In genomic region chr5:77907786-77908185, GRCh38 we compare ENCODE assay signal across 29 cellular contexts.
"Had no signal": no experiment of that assay in that cellular context is flagged by ENCODE, and none has a peak within 500 bp of the region (broad histone marks: within the 10 kb centered on the region; RNA-seq: fewer than 3 reads in every experiment).

No MANE protein-coding gene starts in this region.

- ATAC-seq: stimulated activated effector memory CD8-positive, alpha-beta T cell treated with anti-CD3 and anti-CD28 coated beads, Interleukin-12 subunit alpha, Interleukin-12 subunit beta, amount 100 ng/mL, for 72 hours; stimulated activated memory B cell treated with anti-CD40 and anti-IgM and Interleukin-4, amounts not matched to agents 10 μg/mL and 1 μg/mL and 100 μg/mL, for 72 hours; stimulated activated naive B cell treated with anti-CD40 and anti-IgM and Interleukin-4, amounts not matched to agents 10 μg/mL and 1 μg/mL and 100 μg/mL, for 72 hours; stimulated activated naive CD8-positive, alpha-beta T cell treated with anti-CD3 and anti-CD28 coated beads, Interleukin-15, amount 100 ng/mL, for 72 hours; stimulated activated naive CD8-positive, alpha-beta T cell treated with anti-CD3 and anti-CD28 coated beads, Interleukin-15, Interleukin-2, amounts not matched to agents 100 U/mL and 50 U/mL, for 24 hours; upper lobe of right lung had no signal

- H3K27ac Mint-ChIP-seq: stimulated activated effector memory CD8-positive, alpha-beta T cell treated with anti-CD3 and anti-CD28 coated beads, Interleukin-12 subunit alpha, Interleukin-12 subunit beta, amount 100 ng/mL, for 72 hours; stimulated activated memory B cell treated with anti-CD40 and anti-IgM and Interleukin-4, amounts not matched to agents 10 μg/mL and 1 μg/mL and 100 μg/mL, for 72 hours; stimulated activated naive B cell treated with anti-CD40 and anti-IgM and Interleukin-4, amounts not matched to agents 10 μg/mL and 1 μg/mL and 100 μg/mL, for 72 hours; stimulated activated naive CD8-positive, alpha-beta T cell treated with anti-CD3 and anti-CD28 coated beads, Interleukin-15, amount 100 ng/mL, for 72 hours; stimulated activated naive CD8-positive, alpha-beta T cell treated with anti-CD3 and anti-CD28 coated beads, Interleukin-15, Interleukin-2, amounts not matched to agents 100 ng/mL and 50 ng/mL, for 24 hours; type B pancreatic cell had no signal

- H3K36me3 ChIP-seq: stomach, suprapubic skin, thoracic aorta, thyroid gland, tibial artery, tibial nerve, transverse colon, upper lobe of left lung, upper lobe of right lung, uterus, vagina had no signal

- H3K36me3 Mint-ChIP-seq: stimulated activated effector memory CD8-positive, alpha-beta T cell treated with anti-CD3 and anti-CD28 coated beads, Interleukin-12 subunit alpha, Interleukin-12 subunit beta, amount 100 ng/mL, for 72 hours; stimulated activated memory B cell treated with anti-CD40 and anti-IgM and Interleukin-4, amounts not matched to agents 10 μg/mL and 1 μg/mL and 100 μg/mL, for 72 hours; type B pancreatic cell had no signal

- H3K4me1 Mint-ChIP-seq: stimulated activated effector memory CD8-positive, alpha-beta T cell treated with anti-CD3 and anti-CD28 coated beads, Interleukin-12 subunit alpha, Interleukin-12 subunit beta, amount 100 ng/mL, for 72 hours; stimulated activated memory B cell treated with anti-CD40 and anti-IgM and Interleukin-4, amounts not matched to agents 10 μg/mL and 1 μg/mL and 100 μg/mL, for 72 hours; stimulated activated naive B cell treated with anti-CD40 and anti-IgM and Interleukin-4, amounts not matched to agents 10 μg/mL and 1 μg/mL and 100 μg/mL, for 72 hours; stimulated activated naive CD8-positive, alpha-beta T cell treated with anti-CD3 and anti-CD28 coated beads, Interleukin-15, amount 100 ng/mL, for 72 hours had no signal

- H3K4me3 Mint-ChIP-seq: stimulated activated effector memory CD8-positive, alpha-beta T cell treated with anti-CD3 and anti-CD28 coated beads, Interleukin-12 subunit alpha, Interleukin-12 subunit beta, amount 100 ng/mL, for 72 hours; stimulated activated memory B cell treated with anti-CD40 and anti-IgM and Interleukin-4, amounts not matched to agents 10 μg/mL and 1 μg/mL and 100 μg/mL, for 72 hours; stimulated activated naive B cell treated with anti-CD40 and anti-IgM and Interleukin-4, amounts not matched to agents 10 μg/mL and 1 μg/mL and 100 μg/mL, for 72 hours; stimulated activated naive CD8-positive, alpha-beta T cell treated with anti-CD3 and anti-CD28 coated beads, Interleukin-15, amount 100 ng/mL, for 72 hours; stimulated activated naive CD8-positive, alpha-beta T cell treated with anti-CD3 and anti-CD28 coated beads, Interleukin-15, Interleukin-2, amounts not matched to agents 100 ng/mL and 50 ng/mL, for 24 hours; type B pancreatic cell had no signal

- H3K4me3 ChIP-seq: stomach, suprapubic skin, testis, thoracic aorta, thyroid gland, tibial artery, tibial nerve, transverse colon, upper lobe of left lung, upper lobe of right lung, uterus, vagina had no signal

- H3K9me3 ChIP-seq: stomach, suprapubic skin, testis, thoracic aorta, thyroid gland, tibial artery, tibial nerve, transverse colon, upper lobe of left lung, upper lobe of right lung, uterus, vagina had no signal

- H3K4me1 ChIP-seq: stomach, suprapubic skin, testis, thyroid gland, tibial artery, tibial nerve, transverse colon, upper lobe of left lung, upper lobe of right lung, uterus, vagina had no signal

- DNase-seq: stimulated activated CD4-positive, alpha-beta T cell treated with anti-CD3 and anti-CD28 coated beads, Interleukin-2, amount 100 ng/mL, for 48 hours; stimulated activated CD4-positive, alpha-beta T cell treated with anti-CD3 and anti-CD28 coated beads, Interleukin-4, amount 100 ng/mL, for 1 hour; stimulated activated CD4-positive, alpha-beta T cell treated with anti-CD3 and anti-CD28 coated beads, Interleukin-4, amount 100 ng/mL, for 24 hours; stimulated activated CD4-positive, alpha-beta T cell treated with anti-CD3 and anti-CD28 coated beads, Interleukin-4, amount 100 ng/mL, for 4 hours; stimulated activated CD8-positive, alpha-beta memory T cell treated with anti-CD3 and anti-CD28 coated beads, Interleukin-4, amount 100 ng/mL, for 48 hours; stimulated activated naive B cell treated with anti-CD40 and anti-IgM and Interleukin-4, amounts not matched to agents 10 μg/mL and 1 μg/mL and 100 μg/mL, for 72 hours; stimulated activated naive CD4-positive, alpha-beta T cell; stimulated activated naive CD4-positive, alpha-beta T cell treated with Interleukin-2 at 50 U/mL for 16 hours; stimulated activated naive CD8-positive, alpha-beta T cell treated with anti-CD3 and anti-CD28 coated beads, Interleukin-15, amount 100 ng/mL, for 72 hours; stimulated activated naive CD8-positive, alpha-beta T cell treated with anti-CD3 and anti-CD28 coated beads, Interleukin-15, Interleukin-2, amounts not matched to agents 100 U/mL and 50 U/mL, for 24 hours; stomach; substantia nigra; testis; thyroid gland; tibial artery; transverse colon; trophoblast cell; upper lobe of left lung; upper lobe of right lung; uterus had no signal

- H3K9me3 Mint-ChIP-seq: stimulated activated effector memory CD8-positive, alpha-beta T cell treated with anti-CD3 and anti-CD28 coated beads, Interleukin-12 subunit alpha, Interleukin-12 subunit beta, amount 100 ng/mL, for 72 hours; stimulated activated memory B cell treated with anti-CD40 and anti-IgM and Interleukin-4, amounts not matched to agents 10 μg/mL and 1 μg/mL and 100 μg/mL, for 72 hours; stimulated activated naive B cell treated with anti-CD40 and anti-IgM and Interleukin-4, amounts not matched to agents 10 μg/mL and 1 μg/mL and 100 μg/mL, for 72 hours; stimulated activated naive CD8-positive, alpha-beta T cell treated with anti-CD3 and anti-CD28 coated beads, Interleukin-15, amount 100 ng/mL, for 72 hours; stimulated activated naive CD8-positive, alpha-beta T cell treated with anti-CD3 and anti-CD28 coated beads, Interleukin-15, Interleukin-2, amounts not matched to agents 100 ng/mL and 50 ng/mL, for 24 hours; type B pancreatic cell had no signal

- FAIRE-seq: urothelium cell line had no signal

- H3K27ac ChIP-seq: stomach, suprapubic skin, testis, thoracic aorta, thyroid gland, tibial artery, tibial nerve, transverse colon, upper lobe of left lung, upper lobe of right lung, uterus, vagina had no signal

- H3K27me3 ChIP-seq: testis, thyroid gland, tibial nerve, upper lobe of left lung, uterus, vagina had no signal
